22 cellular contexts compared by ENCODE assay signal in genomic region chr2:233983445-233983844, GRCh38.
"Had no signal": no experiment of that assay in that cellular context is flagged by ENCODE, and none has a peak within 500 bp of the region (broad histone marks: within the 10 kb centered on the region; RNA-seq: fewer than 3 reads in every experiment).

No MANE protein-coding gene starts in this region.

- H3K9me3 ChIP-seq: esophagus muscularis mucosa, gastrocnemius medialis, pancreas, prostate gland, right atrium auricular region, transverse colon, vagina had no signal

- H3K36me3 ChIP-seq: esophagus muscularis mucosa, gastrocnemius medialis, pancreas, prostate gland, right atrium auricular region, transverse colon, vagina, WERI-Rb-1 had no signal

- DNase-seq: activated CD4-positive, alpha-beta T cell treated with anti-CD3 and anti-CD28 coated beads for 48 hours; activated CD4-positive, alpha-beta T cell treated with anti-CD3 and anti-CD28 coated beads, Interleukin-2, amount 50 U/mL, for 48 hours; activated CD8-positive, alpha-beta memory T cell treated with anti-CD3 and anti-CD28 coated beads, Interleukin-2, amount 50 U/mL, for 4 hours; activated naive CD8-positive, alpha-beta T cell treated with anti-CD3 and anti-CD28 coated beads, Interleukin-2, amount 50 U/mL, for 24 hours; activated T-cell treated with anti-CD3 and anti-CD28 coated beads, Interleukin-2, amount 50 U/mL, for 24 hours; amygdala; gastrocnemius medialis; glutamatergic neuron; left ventricle myocardium superior; naive B cell; nephron progenitor cell; pancreas; stimulated activated naive CD4-positive, alpha-beta T cell; T-helper 17 cell; T1000; transverse colon; WERI-Rb-1 had no signal

- H3K27me3 ChIP-seq: gastrocnemius medialis, right atrium auricular region, transverse colon, vagina had no signal

- ATAC-seq: activated CD4-positive, CD25-positive, alpha-beta regulatory T cell treated with anti-CD3 and anti-CD28 coated beads, Interleukin-2, amount 50 U/mL, for 24 hours; activated naive CD8-positive, alpha-beta T cell treated with anti-CD3 and anti-CD28 coated beads, Interleukin-2, amount 50 U/mL, for 24 hours; gastrocnemius medialis; left ventricle myocardium superior; T-helper 17 cell had no signal

- H3K4me1 ChIP-seq: esophagus muscularis mucosa, gastrocnemius medialis, pancreas, prostate gland, right atrium auricular region, transverse colon, vagina had no signal

- H3K4me3 ChIP-seq: esophagus muscularis mucosa, gastrocnemius medialis, pancreas, prostate gland, right atrium auricular region, transverse colon, vagina had no signal

- H3K27ac ChIP-seq: esophagus muscularis mucosa, gastrocnemius medialis, pancreas, prostate gland, right atrium auricular region, transverse colon, vagina, WERI-Rb-1 had no signal
